23 cellular contexts compared by ENCODE assay signal in genomic region chr6:151760486-151760885, GRCh38. TPM values are rescaled to one million over a fixed set of nuclear protein-coding genes. Genes with fewer than 3 reads are reported as not detected.
"Had no signal": no experiment of that assay in that cellular context is flagged by ENCODE, and none has a peak within 500 bp of the region (broad histone marks: within the 10 kb centered on the region; RNA-seq: fewer than 3 reads in every experiment).

No MANE protein-coding gene starts in this region.

- H3K27me3 Mint-ChIP-seq: memory B cell had no signal

- H3K36me3 Mint-ChIP-seq: immature natural killer cell, memory B cell, natural killer cell had no signal

- H3K4me3 Mint-ChIP-seq: immature natural killer cell; memory B cell; naive thymus-derived CD4-positive, alpha-beta T cell; natural killer cell had no signal

- H3K27ac Mint-ChIP-seq: immature natural killer cell, memory B cell, natural killer cell had no signal

- H3K9me3 Mint-ChIP-seq: immature natural killer cell, memory B cell, natural killer cell had no signal

- ATAC-seq: foreskin keratinocyte; gastroesophageal sphincter; heart left ventricle; left colon; left lobe of liver; lower lobe of right lung; naive thymus-derived CD4-positive, alpha-beta T cell; natural killer cell had no signal

- DNase-seq: dermis blood vessel endothelial cell; dorsolateral prefrontal cortex; effector CD4-positive, alpha-beta T cell; effector memory CD4-positive, alpha-beta T cell; foreskin keratinocyte; heart left ventricle; hypothalamus; immature natural killer cell; islet precursor cell; kidney; kidney glomerular epithelial cell; left colon; left ventricle myocardium inferior; lower lobe of right lung; mesendoderm; midbrain; naive thymus-derived CD4-positive, alpha-beta T cell; natural killer cell had no signal

RNA-seq across cellular contexts. Expression of gene ESR1, which starts 47.0 kb away (rescaled TPM):
- total RNA-seq: dermis blood vessel endothelial cell, endothelial cell of umbilical vein, epithelial cell of proximal tubule had no signal
